ENCODE assay signal across 8 cellular contexts in the genomic region with DNA sequence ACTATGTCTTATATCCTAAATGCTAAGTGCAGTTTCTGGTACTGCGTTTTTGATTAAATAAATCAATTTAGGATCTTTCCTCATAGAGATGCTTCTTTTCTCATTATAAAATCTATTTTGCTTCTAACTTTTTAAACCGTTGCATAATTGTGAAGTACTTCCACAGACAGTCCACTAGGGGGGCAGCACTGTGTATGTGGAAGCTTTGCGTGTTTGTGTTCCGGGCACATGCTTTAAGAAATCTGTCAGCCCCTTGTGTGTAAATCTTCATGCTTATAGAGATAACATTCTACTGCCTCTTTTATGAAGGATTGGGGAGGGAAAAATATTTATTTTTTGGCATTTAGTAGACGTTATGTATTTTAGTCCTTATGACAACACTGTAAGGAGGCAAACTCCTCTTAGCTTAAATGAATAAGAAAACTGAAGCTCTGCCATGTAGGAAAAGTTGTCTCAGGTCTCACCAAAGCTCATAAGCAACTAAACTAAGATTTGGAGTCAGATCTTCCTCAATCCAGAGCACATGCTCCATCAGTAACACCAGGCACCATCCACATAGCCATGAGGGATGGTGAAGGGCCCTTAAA.
A peak's percentile ranks its signal among the peaks of the same experiment; 100 is the strongest.
DNase-seq lines count a peak whose midpoint lies in the region; ATAC-seq and TF ChIP-seq lines count a peak whose summit lies in the region.

No MANE protein-coding gene starts in this region.

- DNase-seq in D341Med (ENCODE audit: low spot score) (peak; percentile 34), left lung (no peak), CD1c-positive myeloid dendritic cell (ENCODE audit: extremely low spot score) (no peak), NCI-H2196 treated with DMSO at 0.1 percent for 48 hours (lab: John Stamatoyannopoulos, UW; ENCODE audit: unreplicated experiment) (no peak)
- peak; percentile 23 for DNase-seq in activated CD8-positive, alpha-beta T cell treated with anti-CD3 and anti-CD28 coated beads, Interleukin-2, amount 10 ng/mL, durations not matched to agents 7 days and 5 days
- no peak for DNase-seq in stimulated activated CD4-positive, alpha-beta T cell treated with anti-CD3 and anti-CD28 coated beads, Interleukin-2, amount 100 ng/mL, for 48 hours

- no peak overlapping the region for H3K27ac ChIP-seq in left lung

- H3K9me3 Mint-ChIP-seq in activated CD8-positive, alpha-beta T cell treated with anti-CD3 and anti-CD28 coated beads, Interleukin-2, amount 10 ng/mL, durations not matched to agents 7 days and 5 days (ENCODE audit: insufficient read depth) = no peaks in the 10 kb centered on the region

- intact Hi-C loops in left lung (cut with DNase I) = no loop called here

- CTCF ChIA-PET in activated CD8-positive, alpha-beta T cell treated with anti-CD3 and anti-CD28 coated beads, Interleukin-2, amount 10 ng/mL, durations not matched to agents 7 days and 5 days (lab: Charles Lee) = interaction anchor here (0.7 to 2.1 kb wide), 4 partner anchors 8 to 343 kb away, joined by 3 to 6 read pairs (median 4); no protein-coding TSS in a partner anchor

- H3K27me3 Mint-ChIP-seq in activated CD8-positive, alpha-beta T cell treated with anti-CD3 and anti-CD28 coated beads, Interleukin-2, amount 10 ng/mL, durations not matched to agents 7 days and 5 days (ENCODE audit: low read depth) = peaks cover 2% of the 10 kb centered on the region

- no peaks in the 10 kb centered on the region for H3K27me3 ChIP-seq in left lung

- ATAC-seq in GM19455 (IDR thresholded peaks at IDR 0.05; ENCODE audit: unreplicated experiment) (peak; percentile 92), HG03457 (IDR thresholded peaks at IDR 0.05; ENCODE audit: unreplicated experiment) (peak; percentile 80), left lung (peak; percentile 88)
- ATAC-seq in activated CD8-positive, alpha-beta T cell treated with anti-CD3 and anti-CD28 coated beads, Interleukin-2, amount 10 ng/mL, durations not matched to agents 7 days and 5 days = no peak

- H3K36me3 Mint-ChIP-seq in activated CD8-positive, alpha-beta T cell treated with anti-CD3 and anti-CD28 coated beads, Interleukin-2, amount 10 ng/mL, durations not matched to agents 7 days and 5 days (ENCODE audit: low read depth) = no peaks in the 10 kb centered on the region

- no peak overlapping the region for H3K4me3 ChIP-seq in left lung

- H3K4me3 Mint-ChIP-seq in activated CD8-positive, alpha-beta T cell treated with anti-CD3 and anti-CD28 coated beads, Interleukin-2, amount 10 ng/mL, durations not matched to agents 7 days and 5 days = no peak overlapping the region

- POLR2A ChIA-PET in activated CD8-positive, alpha-beta T cell treated with anti-CD3 and anti-CD28 coated beads, Interleukin-2, amount 10 ng/mL, durations not matched to agents 7 days and 5 days (lab: Charles Lee) = no interaction called here

- no peak overlapping the region for H3K27ac Mint-ChIP-seq in activated CD8-positive, alpha-beta T cell treated with anti-CD3 and anti-CD28 coated beads, Interleukin-2, amount 10 ng/mL, durations not matched to agents 7 days and 5 days

- H3K4me1 ChIP-seq in left lung = no peaks in the 10 kb centered on the region

- TF ChIP-seq CTCF in left lung (IDR thresholded peaks at IDR 0.05) = peak; percentile 35 to 71

- H3K36me3 ChIP-seq in left lung = no peaks in the 10 kb centered on the region

- H3K4me1 Mint-ChIP-seq in activated CD8-positive, alpha-beta T cell treated with anti-CD3 and anti-CD28 coated beads, Interleukin-2, amount 10 ng/mL, durations not matched to agents 7 days and 5 days (ENCODE audit: low read depth) = no peaks in the 10 kb centered on the region

- peaks cover 0 to 2% of the 10 kb centered on the region in 2 donors for H3K9me3 ChIP-seq in left lung

Comparison
In these comparisons a context has a peak if more than half of its experiments do, and no peak if none do; other contexts are left out.
1. DNase-seq: peak in D341Med (single experiment) and activated CD8-positive, alpha-beta T cell treated with anti-CD3 and anti-CD28 coated beads, Interleukin-2, amount 10 ng/mL, durations not matched to agents 7 days and 5 days (single experiment); none in left lung (0 of 2), CD1c-positive myeloid dendritic cell (single experiment), stimulated activated CD4-positive, alpha-beta T cell treated with anti-CD3 and anti-CD28 coated beads, Interleukin-2, amount 100 ng/mL, for 48 hours (0 of 2) and NCI-H2196 treated with DMSO at 0.1 percent for 48 hours (single experiment).